In genomic region chr11:11839718-11840117, GRCh38 we compare ENCODE assay signal across 1 cellular context.
TF ChIP-seq lines count a peak whose summit lies in the region.

No MANE protein-coding gene starts in this region.

TF ChIP-seq in K562, 482 proteins besides CTCF, POLR2A, EP300 and RAD21 (continued from another document):
- TF ChIP-seq ZNF316 (IDR thresholded peaks at IDR 0.05), result peak; percentile 76
